In the genomic region with DNA sequence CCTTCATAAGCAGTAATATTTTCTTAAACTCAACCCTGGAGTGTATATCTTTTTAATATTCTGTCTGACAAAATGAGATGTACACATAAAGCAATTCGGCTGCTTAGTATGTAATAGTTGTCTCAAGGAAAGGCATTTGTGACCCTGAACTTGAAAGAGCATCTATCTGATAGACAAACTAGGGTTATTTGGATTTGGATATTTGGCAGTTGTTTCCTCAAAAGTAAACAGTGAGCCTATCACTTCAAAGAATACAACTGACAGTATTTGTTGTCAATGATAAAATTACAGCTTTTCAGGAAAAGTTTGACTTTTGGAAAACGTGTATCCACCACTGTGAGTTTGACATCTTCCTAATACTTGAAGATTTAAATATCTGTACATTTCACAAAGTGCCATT, we compare ENCODE assay signal across 5 cellular contexts.
"Had no signal": no experiment of that assay in that cellular context is flagged by ENCODE, and none has a peak within 500 bp of the region (broad histone marks: within the 10 kb centered on the region; RNA-seq: fewer than 3 reads in every experiment).

No MANE protein-coding gene starts in this region.

- H3K27ac ChIP-seq: HL-60 had no signal

- ATAC-seq: K562 had no signal

- FAIRE-seq: K562 had no signal

- DNase-seq: IMR-90, KBM-7, KG1 had no signal

- H3K4me3 ChIP-seq: K562 had no signal
